ENCODE assay signal across 8 cellular contexts in the genomic region with DNA sequence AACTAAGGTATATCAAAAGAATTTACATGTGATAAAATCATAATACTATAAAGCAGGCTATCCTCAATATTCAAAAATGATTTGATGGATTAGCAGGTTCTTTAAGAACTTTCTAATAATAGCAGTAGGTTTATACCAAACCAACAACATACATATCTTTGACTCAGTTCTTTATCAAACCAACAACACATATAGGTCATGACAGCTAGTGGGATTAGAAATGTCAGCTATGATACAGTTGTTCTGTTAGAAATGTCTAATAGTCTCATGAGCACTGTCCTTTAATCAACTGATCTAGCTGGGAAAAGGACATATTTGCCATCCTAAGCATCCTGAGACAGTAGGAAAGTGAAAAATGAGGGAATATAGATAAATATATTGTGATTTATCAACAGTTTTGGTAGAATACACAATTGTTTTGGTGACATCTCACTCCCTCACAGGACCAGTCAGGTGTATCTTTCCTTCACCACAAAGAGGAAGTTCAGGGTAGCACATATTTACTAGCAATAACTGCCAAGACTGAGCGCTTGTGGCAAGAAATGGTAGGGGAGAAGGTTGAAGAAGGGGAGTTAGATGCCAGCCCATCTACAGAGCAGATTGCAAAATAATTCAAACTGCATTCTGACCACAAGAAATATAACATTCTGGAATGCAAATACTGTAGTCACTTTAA.
A peak's percentile ranks its signal among the peaks of the same experiment; 100 is the strongest.
DNase-seq lines count a peak whose midpoint lies in the region; ATAC-seq and TF ChIP-seq lines count a peak whose summit lies in the region.

No MANE protein-coding gene starts in this region.

- peak overlapping the region; percentile 87 for H3K4me2 ChIP-seq in MM.1S (ENCODE audit: low read depth, low read length)

- 80% methylated on average over 1 of the region's 1 CpG for WGBS in prostate gland

- DNase-seq in MM.1S, result peak; percentile 57
- DNase-seq in immature natural killer cell, result peak; percentile 40 to 49 (median 43)
- no peak for DNase-seq in MCF 10A (ENCODE audit: unreplicated experiment)
- no peak for DNase-seq in COLO668 (lab: John Stamatoyannopoulos, UW; ENCODE audit: unreplicated experiment)
- no peak for DNase-seq in stimulated activated CD4-positive, alpha-beta T cell treated with anti-CD3 and anti-CD28 coated beads, Interleukin-2, amount 100 ng/mL, for 24 hours
- no peak for DNase-seq in prostate gland (ENCODE audit: low spot score)

- H3K4me3 Mint-ChIP-seq in immature natural killer cell (peak overlapping the region; percentile 82 to 92 (median 85)), MCF 10A (ENCODE audit: unreplicated experiment) (no peak overlapping the region)

- H3K9me3 ChIP-seq in MM.1S (replicated peaks; ENCODE audit: insufficient read depth, low read length), result no peaks in the 10 kb centered on the region
- no peaks in the 10 kb centered on the region for H3K9me3 ChIP-seq in prostate gland

- H3K27ac Mint-ChIP-seq in immature natural killer cell, result peak overlapping the region; percentile 92 to 100 (median 96)
- H3K27ac Mint-ChIP-seq in MCF 10A (ENCODE audit: low read depth, unreplicated experiment), result no peak overlapping the region

- intact Hi-C loops in MCF 10A (cut with micrococcal nuclease) (no loop called here), prostate gland (cut with DNase I) (no loop called here)

- CTCF ChIA-PET in MCF 10A (lab: Yijun Ruan, JAX), result interaction anchor here (0.9 to 2.5 kb wide), 2 partner anchors 24 to 178 kb away, joined by 3 to 12 read pairs; no protein-coding TSS in a partner anchor

- POLR2A ChIA-PET in MCF 10A (lab: Yijun Ruan, JAX), result no interaction called here

- no peaks in the 10 kb centered on the region for H3K27me3 ChIP-seq in MM.1S (replicated peaks; ENCODE audit: insufficient read depth, low read length)
- H3K27me3 ChIP-seq in prostate gland (replicated peaks; ENCODE audit: insufficient read depth), result no peaks in the 10 kb centered on the region

- TF ChIP-seq CTCF in MM.1S (IDR thresholded peaks at IDR 0.05; ENCODE audit: low read length) (no peak), MCF 10A (IDR thresholded peaks at IDR 0.05; ENCODE audit: unreplicated experiment) (no peak), prostate gland (IDR thresholded peaks at IDR 0.05) (no peak)

- no peaks in the 10 kb centered on the region for H3K9me2 ChIP-seq in MM.1S (replicated peaks; ENCODE audit: insufficient read depth, low read length)

- TF ChIP-seq POLR2A in prostate gland (IDR thresholded peaks at IDR 0.05), result no peak

- H3K9me3 Mint-ChIP-seq in immature natural killer cell, result no peaks in the 10 kb centered on the region
- H3K9me3 Mint-ChIP-seq in MCF 10A (ENCODE audit: unreplicated experiment), result no peaks in the 10 kb centered on the region

- H4K20me1 ChIP-seq in MM.1S (ENCODE audit: insufficient read depth, low read length), result no peaks in the 10 kb centered on the region

- H3K4me1 Mint-ChIP-seq in immature natural killer cell, result peaks cover 92 to 98% of the 10 kb centered on the region in 2 donors
- peaks cover 12% of the 10 kb centered on the region for H3K4me1 Mint-ChIP-seq in MCF 10A (ENCODE audit: insufficient read depth, unreplicated experiment)

- peak overlapping the region; percentile 15; the same call in 1 of the 2 replicates for H3K9ac ChIP-seq in MM.1S (ENCODE audit: low read length)

- H3K36me3 Mint-ChIP-seq in immature natural killer cell (peaks cover 0 to 6% (median 3%) of the 10 kb centered on the region in 3 donors), MCF 10A (ENCODE audit: insufficient read depth, unreplicated experiment) (peaks cover 17% of the 10 kb centered on the region)

- no peaks in the 10 kb centered on the region for H3K36me3 ChIP-seq in MM.1S (replicated peaks; ENCODE audit: insufficient read depth, low read length)
- peaks cover 0 to 5% of the 10 kb centered on the region in 2 donors for H3K36me3 ChIP-seq in prostate gland

- H3K4me1 ChIP-seq in MM.1S (ENCODE audit: low read length) (peaks cover 81% of the 10 kb centered on the region), prostate gland (replicated peaks) (no peaks in the 10 kb centered on the region)

- peaks cover 57% of the 10 kb centered on the region for H3F3A ChIP-seq in MM.1S (ENCODE audit: insufficient read depth, low read length)

- no TSS peak for BruUV-seq in MCF 10A (replicated peaks; lab: Mats Ljungman, UMichigan)

- H3K27me3 Mint-ChIP-seq in immature natural killer cell (ENCODE audit: low read depth in 3 of 3), result peaks cover 0 to 8% (median 6%) of the 10 kb centered on the region in 3 donors
- no peaks in the 10 kb centered on the region for H3K27me3 Mint-ChIP-seq in MCF 10A (ENCODE audit: insufficient read depth, unreplicated experiment)

- H3K27ac ChIP-seq in MM.1S (ENCODE audit: low read length) (peak overlapping the region; percentile 96; the same call in 1 of the 2 replicates), prostate gland (no peak overlapping the region)

- no peak overlapping the region for H3K4me3 ChIP-seq in MM.1S (ENCODE audit: low read length)
- H3K4me3 ChIP-seq in prostate gland, result no peak overlapping the region

- peaks cover 64% of the 10 kb centered on the region for H3K79me2 ChIP-seq in MM.1S (ENCODE audit: low read length)

- ATAC-seq in GM18519 (IDR thresholded peaks at IDR 0.05; ENCODE audit: low FRiP score, unreplicated experiment), result peak; percentile 50
- peak; percentile 61 for ATAC-seq in GM21737 (IDR thresholded peaks at IDR 0.05; ENCODE audit: unreplicated experiment)

- H2AFZ ChIP-seq in MM.1S (ENCODE audit: low read length), result no peak overlapping the region

Comparison
In these comparisons a context has a peak if more than half of its experiments do, and no peak if none do; other contexts are left out.
1. DNase-seq: peak in MM.1S (single experiment) and immature natural killer cell (3 of 3); none in MCF 10A (single experiment), COLO668 (single experiment), stimulated activated CD4-positive, alpha-beta T cell treated with anti-CD3 and anti-CD28 coated beads, Interleukin-2, amount 100 ng/mL, for 24 hours (0 of 2) and prostate gland (single experiment).